ENCODE assay signal across 21 cellular contexts in the genomic region with DNA sequence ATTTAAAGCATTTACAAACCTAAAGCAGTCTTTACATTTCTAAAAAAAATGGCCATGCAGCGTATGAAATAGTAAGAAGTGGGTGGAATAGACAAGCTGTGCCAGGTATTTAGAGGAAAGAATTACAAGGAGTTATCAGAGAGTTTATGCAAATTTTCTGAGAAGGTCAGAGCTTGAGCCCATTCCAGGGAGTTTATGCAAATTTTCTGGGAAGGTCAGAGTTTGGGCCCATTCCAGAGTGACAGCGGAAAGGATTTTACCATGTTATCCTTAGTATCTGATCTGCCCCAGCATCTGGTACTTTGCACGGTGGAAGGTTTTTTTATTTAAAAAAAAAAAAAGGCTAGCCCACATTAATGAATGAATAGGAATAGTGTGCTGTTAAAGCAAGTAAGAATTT. TPM values are rescaled to one million over a fixed set of nuclear protein-coding genes. Genes with fewer than 3 reads are reported as not detected.
DNase-seq lines count a peak whose midpoint lies in the region; ATAC-seq and TF ChIP-seq lines count a peak whose summit lies in the region.
"Had no signal": no experiment of that assay in that cellular context is flagged by ENCODE, and none has a peak within 500 bp of the region (broad histone marks: within the 10 kb centered on the region; RNA-seq: fewer than 3 reads in every experiment).

No MANE protein-coding gene starts in this region.

- intact Hi-C loops in A673 (cut with micrococcal nuclease; ENCODE audit: unreplicated experiment) = no loop called here

- H3K9me3 Mint-ChIP-seq in GM23338 (no peaks in the 10 kb centered on the region; the same call in 2 of the 3 replicates), brain (peaks cover 0 to 2% (median 0%) of the 10 kb centered on the region in 5 experiments), neural crest cell (no peaks in the 10 kb centered on the region)
- H3K9me3 Mint-ChIP-seq: activated naive CD4-positive, alpha-beta T cell treated with anti-CD3 and anti-CD28 coated beads, Interleukin-2, amount 10 ng/mL, durations not matched to agents 7 days and 5 days; activated T-cell treated with anti-CD3 and anti-CD28 coated beads, Interleukin-2, amount 50 U/mL, for 4 hours; CD4-positive, alpha-beta memory T cell had no signal

- no peaks in the 10 kb centered on the region for H3K9me2 ChIP-seq in GM23338 (ENCODE audit: insufficient read depth)

- ATAC-seq in GM23338 (peak; percentile 14; the same call in 2 of the 3 replicates), GM21360 (IDR thresholded peaks at IDR 0.05; ENCODE audit: unreplicated experiment) (no peak)
- ATAC-seq: activated T-cell treated with anti-CD3 and anti-CD28 coated beads, Interleukin-2, amount 50 U/mL, for 4 hours had no signal

- BruUV-seq in A673 (replicated peaks; lab: Mats Ljungman, UMichigan) = no TSS peak

- H3K36me3 ChIP-seq in A673 (ENCODE audit: insufficient read depth, low read length, poor library complexity, severe bottlenecking) (no peaks in the 10 kb centered on the region), GM23338 (ENCODE audit: insufficient read depth) (no peaks in the 10 kb centered on the region), Peyer's patch (no peaks in the 10 kb centered on the region)
- H3K36me3 ChIP-seq: esophagus squamous epithelium had no signal

- H3K27me3 ChIP-seq in A673 (replicated peaks; ENCODE audit: insufficient read depth, low read depth, low read length, poor library complexity) = no peaks in the 10 kb centered on the region
- peaks cover 45% of the 10 kb centered on the region for H3K27me3 ChIP-seq in GM23338 (ENCODE audit: insufficient read depth)
- H3K27me3 ChIP-seq in Peyer's patch = peaks cover 0 to 15% of the 10 kb centered on the region in 2 donors

- peak overlapping the region; percentile 76 for H3K4me2 ChIP-seq in GM23338

- POLR2A ChIA-PET in A673 (lab: Charles Lee; ENCODE audit: low non-redundant PET) = no interaction called here

- H3K27ac ChIP-seq in A673 (ENCODE audit: low read depth, low read length, poor library complexity, severe bottlenecking) (no peak overlapping the region), GM23338 (ENCODE audit: low read depth) (no peak overlapping the region), Peyer's patch (no peak overlapping the region)
- H3K27ac ChIP-seq: KMS-11 had no signal

- H3K4me1 ChIP-seq in A673 (ENCODE audit: insufficient read depth, low read length, poor library complexity, severe bottlenecking) = no peaks in the 10 kb centered on the region
- H3K4me1 ChIP-seq in GM23338 (ENCODE audit: insufficient read depth) = peaks cover 33% of the 10 kb centered on the region
- H3K4me1 ChIP-seq in Peyer's patch = peaks cover 0 to 7% (median 0%) of the 10 kb centered on the region in 4 donors

- H3K79me2 ChIP-seq in GM23338 (replicated peaks; ENCODE audit: insufficient read depth) = no peaks in the 10 kb centered on the region

- no peaks in the 10 kb centered on the region for H3F3A ChIP-seq in GM23338 (replicated peaks; ENCODE audit: low read depth)

- H3K4me3 ChIP-seq in A673 (ENCODE audit: low read depth, low read length, poor library complexity, severe bottlenecking) = peak overlapping the region; percentile 57
- peak overlapping the region; percentile 75; the same call in 1 of the 2 replicates for H3K4me3 ChIP-seq in GM23338
- H3K4me3 ChIP-seq in Peyer's patch = no peak overlapping the region

- H2AFZ ChIP-seq in GM23338 = no peak overlapping the region

- no peaks in the 10 kb centered on the region for H3K9me3 ChIP-seq in A673 (ENCODE audit: low read depth, low read length, poor library complexity, severe bottlenecking)
- no peaks in the 10 kb centered on the region for H3K9me3 ChIP-seq in Peyer's patch
- H3K9me3 ChIP-seq: esophagus squamous epithelium had no signal

- H3K27ac Mint-ChIP-seq in GM23338 (no peak overlapping the region), brain (peak overlapping the region in 4 of 5 experiments; percentile 13 to 96 (median 80)), neural crest cell (ENCODE audit: unreplicated experiment) (no peak overlapping the region)
- H3K27ac Mint-ChIP-seq: activated naive CD4-positive, alpha-beta T cell treated with anti-CD3 and anti-CD28 coated beads, Interleukin-2, amount 10 ng/mL, durations not matched to agents 7 days and 5 days; CD4-positive, alpha-beta memory T cell had no signal

- CTCF ChIA-PET in A673 (lab: Charles Lee) = no interaction called here

- TF ChIP-seq CTCF in A673 (conservative IDR thresholded peaks at IDR 0.05; ENCODE audit: low read depth, low read length) (no peak), GM23338 (conservative IDR thresholded peaks at IDR 0.05; ENCODE audit: low read depth in 2 of 2) (no peak), brain (conservative IDR thresholded peaks at IDR 0.05) (no peak), neural crest cell (conservative IDR thresholded peaks at IDR 0.05) (no peak), Peyer's patch (IDR thresholded peaks at IDR 0.05) (no peak)

- in situ Hi-C loops in KBM-7 (cut with MboI; ENCODE audit: low pct_unique_long_range_greater_than_20kb, low sequenced_read_pairs) = no loop called here

- H3K27me3 Mint-ChIP-seq in GM23338 (ENCODE audit: insufficient read depth, low read depth, poor library complexity) (peaks cover 32% of the 10 kb centered on the region), brain (peaks cover 24% of the 10 kb centered on the region), neural crest cell (ENCODE audit: low read depth) (peaks cover 39% of the 10 kb centered on the region)

- H3K36me3 Mint-ChIP-seq in GM23338 (ENCODE audit: low read depth) (no peaks in the 10 kb centered on the region; the same call in 2 of the 3 replicates), brain (no peaks in the 10 kb centered on the region), neural crest cell (ENCODE audit: low read depth) (no peaks in the 10 kb centered on the region)
- H3K36me3 Mint-ChIP-seq: CD4-positive, alpha-beta memory T cell had no signal

- H3K4me1 Mint-ChIP-seq in GM23338 = peaks cover 33% of the 10 kb centered on the region
- peaks cover 29% of the 10 kb centered on the region for H3K4me1 Mint-ChIP-seq in brain
- peaks cover 25% of the 10 kb centered on the region for H3K4me1 Mint-ChIP-seq in neural crest cell

- H3K4me3 Mint-ChIP-seq in GM23338 (peak overlapping the region; percentile 41; the same call in 2 of the 3 replicates), brain (peak overlapping the region; percentile 86 to 90 (median 87)), neural crest cell (peak overlapping the region; percentile 66)
- H3K4me3 Mint-ChIP-seq: activated T-cell treated with anti-CD3 and anti-CD28 coated beads, Interleukin-2, amount 50 U/mL, for 4 hours had no signal

- no peak for TF ChIP-seq POLR2A in Peyer's patch (IDR thresholded peaks at IDR 0.05)

- H4K20me1 ChIP-seq in GM23338 (replicated peaks; ENCODE audit: insufficient read depth) = no peaks in the 10 kb centered on the region

- DNase-seq in A673 (ENCODE audit: low spot score) (no peak), GM23338 (ENCODE audit: low spot score) (peak; percentile 73), neural crest cell (ENCODE audit: low read depth, low spot score) (no peak), Peyer's patch (no peak), KBM-7 (no peak)
- DNase-seq: activated CD4-positive, alpha-beta T cell treated with anti-CD3 and anti-CD28 coated beads for 1 hour; activated CD8-positive, alpha-beta memory T cell treated with anti-CD3 and anti-CD28 coated beads for 24 hours; activated naive CD4-positive, alpha-beta T cell treated with anti-CD3 and anti-CD28 coated beads, Interleukin-2, amount 10 ng/mL, durations not matched to agents 7 days and 5 days; activated T-cell treated with anti-CD3 and anti-CD28 coated beads, Interleukin-2, amount 50 U/mL, for 4 hours; aorta; CD4-positive, alpha-beta memory T cell; effector CD8-positive, alpha-beta T cell; esophagus squamous epithelium; H9; NCI-H2029; occipital lobe; stimulated activated CD4-positive, alpha-beta T cell treated with anti-CD3 and anti-CD28 coated beads, Interleukin-15, amount 100 ng/mL, for 24 hours; SW 1271 had no signal

TF ChIP-seq in GM23338, 12 proteins besides CTCF, POLR2A, EP300 and RAD21 (continues in another document):
- no peak for TF ChIP-seq EZH2phosphoT487 (IDR thresholded peaks at IDR 0.05; ENCODE audit: unreplicated experiment)
- TF ChIP-seq POLR2AphosphoS5 (IDR thresholded peaks at IDR 0.05; ENCODE audit: low read depth) = no peak

RNA-seq across cellular contexts. Expression of a gene that starts 1.4 kb away (rescaled TPM):
- 13.7 and 17.0 TPM in 2 replicates for total RNA-seq in A673 (2021)
- 0.35 and 0.42 TPM in 2 replicates for total RNA-seq in GM23338 (2014; rRNA removed; shearing (Covaris generic))
- polyA plus RNA-seq in GM23338 (2016; fragmentation: Nextera tagmentation; extraction: Ambion mirVana) = 0.21 and 0.29 TPM in 2 replicates
- 1.6 TPM for polyA plus RNA-seq in brain (ENCODE audit: insufficient read depth, low read depth, low replicate concordance)
- total RNA-seq in neural crest cell = 3.6 and 4.0 TPM in 2 replicates
- total RNA-seq in Peyer's patch = 1 to 10 TPM in 1 of 4 donors, under 1 TPM in 3; 0.13 to 5.2 (median 0.50) TPM
- total RNA-seq: CD4-positive, alpha-beta memory T cell had no signal

Comparison
In these comparisons a context has a peak if more than half of its experiments do, and no peak if none do; other contexts are left out.
1. H3K4me3 ChIP-seq: peak in A673 (single experiment) and GM23338 (single experiment); none in Peyer's patch (0 of 4).
2. H3K27ac Mint-ChIP-seq: peak in brain (4 of 5); none in GM23338 (single experiment) and neural crest cell (single experiment).
3. Peak in every context shown above with its lines, with median percentiles within 50 percentile points of each other: H3K4me3 Mint-ChIP-seq.